ENCODE assay signal across 6 cellular contexts in the genomic region with DNA sequence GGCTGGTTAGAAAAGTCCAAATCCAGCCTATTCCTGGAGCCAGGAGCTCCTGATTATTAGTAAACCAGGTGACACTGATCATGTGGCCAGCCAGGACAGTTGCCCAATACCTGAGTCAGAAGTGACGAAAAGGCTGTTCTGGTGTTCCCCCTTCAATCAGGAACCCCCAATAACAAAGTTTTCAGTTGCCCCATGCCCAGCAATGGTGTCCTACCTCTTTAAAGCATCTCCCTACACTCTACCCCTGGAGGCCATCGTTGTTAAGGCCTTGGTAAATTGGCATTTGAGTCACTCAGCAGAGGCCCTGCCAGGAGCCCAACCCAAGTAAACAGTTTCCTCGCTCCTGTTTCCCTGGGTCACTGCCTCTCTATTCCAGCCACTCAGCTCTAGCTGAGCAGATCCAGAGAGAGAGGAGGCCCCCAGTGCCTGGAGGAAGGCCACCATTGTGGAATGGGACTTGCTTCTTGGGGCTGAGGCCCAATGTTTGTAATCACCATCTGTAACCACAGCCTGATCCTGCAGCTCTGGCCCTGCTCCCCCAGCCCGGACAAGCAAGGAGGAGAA. TPM values are rescaled to one million over a fixed set of nuclear protein-coding genes. Genes with fewer than 3 reads are reported as not detected.
A peak's percentile ranks its signal among the peaks of the same experiment; 100 is the strongest.
DNase-seq lines count a peak whose midpoint lies in the region; ATAC-seq and TF ChIP-seq lines count a peak whose summit lies in the region.

No MANE protein-coding gene starts in this region.

- intact Hi-C loops in left ventricle myocardium inferior (cut with micrococcal nuclease), result no loop called here
- intact Hi-C loops in transverse colon (cut with DNase I; ENCODE audit: low total_unique reads), result no loop called here

- in situ Hi-C loops in transverse colon (cut with MboI; ENCODE audit: low pct_ligation_motif_present in 1 of 4, low pct_unique_long_range_greater_than_20kb in 1 of 4, low sequenced_read_pairs in 3 of 4), result no loop called here

- H3K27ac ChIP-seq in left ventricle myocardium inferior (replicated peaks) (peak overlapping the region; percentile 88), transverse colon (peak overlapping the region; percentile 72 to 87 (median 84))

- no peak for TF ChIP-seq CTCF in left ventricle myocardium inferior (IDR thresholded peaks at IDR 0.05; ENCODE audit: borderline replicate concordance)
- peak in 3 of 5 experiments; percentile 9 to 57 (median 50) for TF ChIP-seq CTCF in transverse colon (IDR thresholded peaks at IDR 0.05)

- ATAC-seq in HG02763 (IDR thresholded peaks at IDR 0.05; ENCODE audit: unreplicated experiment), result no peak

- DNase-seq in activated naive CD4-positive, alpha-beta T cell treated with anti-CD3 and anti-CD28 coated beads, Interleukin-2, amount 10 ng/mL, durations not matched to agents 7 days and 5 days, result no peak
- no peak for DNase-seq in activated naive CD4-positive, alpha-beta T cell (lab: John Stamatoyannopoulos, UW)
- DNase-seq in left ventricle myocardium inferior (peak; percentile 56), transverse colon (peak; percentile 68), superior temporal gyrus (ENCODE audit: extremely low spot score) (no peak)

- no peak overlapping the region for H3K4me3 Mint-ChIP-seq in activated naive CD4-positive, alpha-beta T cell treated with anti-CD3 and anti-CD28 coated beads, Interleukin-2, amount 10 ng/mL, durations not matched to agents 7 days and 5 days

- TF ChIP-seq POLR2A in transverse colon (IDR thresholded peaks at IDR 0.05), result no peak

- no peaks in the 10 kb centered on the region for H3K9me3 Mint-ChIP-seq in activated naive CD4-positive, alpha-beta T cell treated with anti-CD3 and anti-CD28 coated beads, Interleukin-2, amount 10 ng/mL, durations not matched to agents 7 days and 5 days

- peaks cover 64% of the 10 kb centered on the region for H3K4me1 Mint-ChIP-seq in activated naive CD4-positive, alpha-beta T cell treated with anti-CD3 and anti-CD28 coated beads, Interleukin-2, amount 10 ng/mL, durations not matched to agents 7 days and 5 days

- H3K4me1 ChIP-seq in left ventricle myocardium inferior, result peaks cover 71% of the 10 kb centered on the region
- peaks cover 21 to 31% (median 25%) of the 10 kb centered on the region in 4 donors for H3K4me1 ChIP-seq in transverse colon

- TF ChIP-seq EP300 in transverse colon (IDR thresholded peaks at IDR 0.05; ENCODE audit: low read depth), result no peak

- H3K9me3 ChIP-seq in left ventricle myocardium inferior (replicated peaks) (no peaks in the 10 kb centered on the region), transverse colon (no peaks in the 10 kb centered on the region)

- H3K36me3 Mint-ChIP-seq in activated naive CD4-positive, alpha-beta T cell treated with anti-CD3 and anti-CD28 coated beads, Interleukin-2, amount 10 ng/mL, durations not matched to agents 7 days and 5 days, result peaks cover 46% of the 10 kb centered on the region

- 0 to 28% methylated on average over 1 to 4 of the region's 4 CpGs for WGBS in transverse colon (ENCODE audit: low coverage in 1 of 2), 2 donors

- H3K36me3 ChIP-seq in left ventricle myocardium inferior (peaks cover 80% of the 10 kb centered on the region), transverse colon (peaks cover 0 to 39% (median 18%) of the 10 kb centered on the region in 4 donors)

- H3K27ac Mint-ChIP-seq in activated naive CD4-positive, alpha-beta T cell treated with anti-CD3 and anti-CD28 coated beads, Interleukin-2, amount 10 ng/mL, durations not matched to agents 7 days and 5 days, result peak overlapping the region; percentile 93

- CTCF ChIA-PET in activated naive CD4-positive, alpha-beta T cell treated with anti-CD3 and anti-CD28 coated beads, Interleukin-2, amount 10 ng/mL, durations not matched to agents 7 days and 5 days (lab: Charles Lee), result interaction anchor here (1.0 kb wide), 1 partner anchor 57 kb away, joined by 4 read pairs; no protein-coding TSS in a partner anchor

- H3K27me3 ChIP-seq in left ventricle myocardium inferior (ENCODE audit: low read depth) (no peaks in the 10 kb centered on the region), transverse colon (no peaks in the 10 kb centered on the region)

- no peak overlapping the region for H3K4me3 ChIP-seq in left ventricle myocardium inferior
- H3K4me3 ChIP-seq in transverse colon, result no peak overlapping the region

- H3K27me3 Mint-ChIP-seq in activated naive CD4-positive, alpha-beta T cell treated with anti-CD3 and anti-CD28 coated beads, Interleukin-2, amount 10 ng/mL, durations not matched to agents 7 days and 5 days, result no peaks in the 10 kb centered on the region

RNA-seq across cellular contexts. Expression of a gene that starts 25.0 kb away (rescaled TPM):
- total RNA-seq in left ventricle myocardium inferior, result 101 TPM
- total RNA-seq in transverse colon, result 10 to 100 TPM; 48.6 to 69.5 (median 50.9) TPM

RNA-seq across cellular contexts. Expression of a gene that starts 25.5 kb away (rescaled TPM):
- 7.3 TPM for total RNA-seq in left ventricle myocardium inferior
- total RNA-seq in transverse colon, result 10 to 100 TPM in 2 of 4 donors, 1 to 10 TPM in 2; 6.0 to 19.3 (median 10.0) TPM

RNA-seq across cellular contexts. Expression of a gene that starts 43.6 kb away (rescaled TPM):
- total RNA-seq in left ventricle myocardium inferior (not detected), transverse colon (under 1 TPM in 2 of 4 donors, not detected in 2; 0.41 to 0.48 TPM)

RNA-seq across cellular contexts. Expression of a gene that starts 58.0 kb away (rescaled TPM):
- total RNA-seq in left ventricle myocardium inferior (42.1 TPM), transverse colon (100 to 1,000 TPM in 2 of 4 donors, 10 to 100 TPM in 2; 40.8 to 128 (median 112) TPM)

RNA-seq across cellular contexts. Expression of a gene that starts 58.3 kb away (rescaled TPM):
- total RNA-seq in left ventricle myocardium inferior (4.8 TPM), transverse colon (1 to 10 TPM in 3 of 4 donors, not detected in 1; 3.1 to 4.8 (median 3.4) TPM)

Comparison
In these comparisons a context has a peak if more than half of its experiments do, and no peak if none do; other contexts are left out.
1. DNase-seq: peak in left ventricle myocardium inferior (single experiment) and transverse colon (single experiment); none in activated naive CD4-positive, alpha-beta T cell treated with anti-CD3 and anti-CD28 coated beads, Interleukin-2, amount 10 ng/mL, durations not matched to agents 7 days and 5 days (single experiment), activated naive CD4-positive, alpha-beta T cell (0 of 4) and superior temporal gyrus (single experiment).